ENCODE assay signal across 20 cellular contexts in the genomic region with DNA sequence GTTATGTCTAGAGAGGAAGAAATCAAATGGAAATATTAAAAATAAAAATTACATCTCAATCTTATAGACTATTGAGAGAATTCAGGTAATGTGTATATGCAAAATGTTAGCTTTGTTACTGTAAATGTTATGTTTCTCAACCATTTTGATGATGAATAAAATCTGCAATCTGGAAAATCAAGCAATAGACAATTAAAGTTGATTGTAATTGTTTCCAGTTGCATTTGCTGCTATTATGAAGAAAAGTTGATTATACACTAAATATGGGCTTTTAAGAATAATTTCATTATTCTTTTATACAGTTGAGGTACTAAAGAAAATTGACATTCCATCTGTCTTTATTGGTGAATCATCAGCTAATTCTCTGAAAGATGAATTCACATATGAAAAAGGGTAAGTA.
DNase-seq lines count a peak whose midpoint lies in the region; ATAC-seq, FAIRE-seq and TF ChIP-seq lines count a peak whose summit lies in the region.
"Had no signal": no experiment of that assay in that cellular context is flagged by ENCODE, and none has a peak within 500 bp of the region (broad histone marks: within the 10 kb centered on the region; RNA-seq: fewer than 3 reads in every experiment).

No MANE protein-coding gene starts in this region.

- H3K9me3 ChIP-seq in psoas muscle: no peaks in the 10 kb centered on the region
- no peaks in the 10 kb centered on the region for H3K9me3 ChIP-seq in heart right ventricle
- no peaks in the 10 kb centered on the region for H3K9me3 ChIP-seq in testis
- H3K9me3 ChIP-seq: BLaER1, Caco-2, HAP-1 had no signal

- DNase-seq in psoas muscle (no peak), heart right ventricle (no peak), testis (no peak)
- DNase-seq: Caco-2; CD4-positive, CD25-positive, alpha-beta regulatory T cell; CD8-positive, alpha-beta T cell; DMS 273 treated with DMSO at 0.1 percent for 48 hours; DMS79; EL; GF-D8; HFFc6 had no signal

- H3K27me3 ChIP-seq in psoas muscle (ENCODE audit: insufficient read depth in 3 of 3, low read length in 2 of 3) (no peaks in the 10 kb centered on the region), heart right ventricle (no peaks in the 10 kb centered on the region), testis (no peaks in the 10 kb centered on the region)
- H3K27me3 ChIP-seq: BLaER1 had no signal

- intact Hi-C loops in psoas muscle (cut with DNase I) (no loop called here), heart right ventricle (cut with DNase I) (no loop called here), testis (cut with DNase I; ENCODE audit: low total_unique reads) (no loop called here)

- H3K4me1 ChIP-seq in psoas muscle (peaks cover 46% of the 10 kb centered on the region), heart right ventricle (peaks cover 0 to 22% (median 9%) of the 10 kb centered on the region in 9 donors), testis (peaks cover 20% of the 10 kb centered on the region)
- H3K4me1 ChIP-seq: BLaER1, Caco-2, HAP-1 had no signal

- peak; percentile 79 for FAIRE-seq in G401.6 (lab: Jason Lieb, UNC)
- FAIRE-seq: GM12891, GM18507 had no signal

- H3K27ac ChIP-seq in psoas muscle (peak overlapping the region; percentile 32), heart right ventricle (no peak overlapping the region), testis (no peak overlapping the region)
- H3K27ac ChIP-seq: BLaER1, C4-2B had no signal

- no peak overlapping the region for H3K4me3 ChIP-seq in psoas muscle
- H3K4me3 ChIP-seq in heart right ventricle: no peak overlapping the region
- H3K4me3 ChIP-seq in testis: no peak overlapping the region
- H3K4me3 ChIP-seq: BLaER1, GM23338, HAP-1 had no signal

- no peak for ATAC-seq in SK-N-SH treated with all-trans-retinoic acid at 6 μM for 48 hours
- no peak for ATAC-seq in psoas muscle
- ATAC-seq in heart right ventricle: no peak
- no peak for ATAC-seq in HG02870 (IDR thresholded peaks at IDR 0.05; ENCODE audit: unreplicated experiment)
- ATAC-seq: CD8-positive, alpha-beta T cell; GM23338 had no signal

- H3K36me3 ChIP-seq in psoas muscle (ENCODE audit: insufficient read depth in 1 of 2, low read depth in 1 of 2) (no peaks in the 10 kb centered on the region), heart right ventricle (peaks cover 0 to 45% (median 0%) of the 10 kb centered on the region in 9 donors), testis (ENCODE audit: low read depth, missing control alignments) (no peaks in the 10 kb centered on the region)
- H3K36me3 ChIP-seq: HAP-1 had no signal

- TF ChIP-seq CTCF in psoas muscle (IDR thresholded peaks at IDR 0.05): no peak
- no peak for TF ChIP-seq CTCF in heart right ventricle (IDR thresholded peaks at IDR 0.05)
- no peak for TF ChIP-seq CTCF in testis (IDR thresholded peaks at IDR 0.05)

- TF ChIP-seq POLR2A in testis (IDR thresholded peaks at IDR 0.05): no peak

TF ChIP-seq in SK-N-SH treated with all-trans-retinoic acid at 6 μM for 48 hours, 23 proteins besides CTCF, POLR2A, EP300 and RAD21:
- TF ChIP-seq ZNF8 (CRISPR knock-in tag; IDR thresholded peaks at IDR 0.05) (no peak), TCF4 (CRISPR knock-in tag; IDR thresholded peaks at IDR 0.05; ENCODE audit: borderline replicate concordance) (peak; percentile 80), ISL1 (CRISPR knock-in tag; IDR thresholded peaks at IDR 0.05) (peak; percentile 88)
TF ChIP-seq in SK-N-SH treated with all-trans-retinoic acid at 6 μM for 48 hours: peak in this region for 2.
